In genomic region chr1:149915429-149916192, GRCh38 we compare ENCODE assay signal across 9 cellular contexts. TPM values are rescaled to one million over a fixed set of nuclear protein-coding genes. Genes with fewer than 3 reads are reported as not detected.
DNase-seq lines count a peak whose midpoint lies in the region; ATAC-seq, FAIRE-seq and TF ChIP-seq lines count a peak whose summit lies in the region.
"Had no signal": no experiment of that assay in that cellular context is flagged by ENCODE, and none has a peak within 500 bp of the region (broad histone marks: within the 10 kb centered on the region; RNA-seq: fewer than 3 reads in every experiment).

No MANE protein-coding gene starts in this region.

- ATAC-seq in activated T-cell treated with anti-CD3 and anti-CD28 coated beads, Interleukin-2, amount 50 U/mL, for 4 hours, result no peak
- ATAC-seq in WTC11 (no peak), thoracic aorta (ENCODE audit: insufficient number of reproducible peaks, low FRiP score, low read depth) (no peak)

- in situ Hi-C loops in GM13977 (cut with MboI; ENCODE audit: low pct_unique_long_range_greater_than_20kb, low sequenced_read_pairs, unreplicated experiment), result no loop called here

- peaks cover 3% of the 10 kb centered on the region for H3K27me3 Mint-ChIP-seq in activated T-cell treated with anti-CD3 and anti-CD28 coated beads, Interleukin-2, amount 50 U/mL, for 4 hours (ENCODE audit: low read depth)
- no peaks in the 10 kb centered on the region for H3K27me3 Mint-ChIP-seq in WTC11 (ENCODE audit: low read depth)

- POLR2A ChIA-PET in WTC11 (lab: Charles Lee), result interaction anchor here (0.8 to 1.8 kb wide), 4 partner anchors 22 to 70 kb away, joined by 3 to 16 read pairs (median 4); a partner anchor contains a TSS

- H3K36me3 Mint-ChIP-seq in activated T-cell treated with anti-CD3 and anti-CD28 coated beads, Interleukin-2, amount 50 U/mL, for 4 hours (ENCODE audit: insufficient read depth), result no peaks in the 10 kb centered on the region
- peaks cover 15% of the 10 kb centered on the region for H3K36me3 Mint-ChIP-seq in WTC11

- no peaks in the 10 kb centered on the region for H3K9me3 ChIP-seq in iPS-15b (ENCODE audit: control insufficient read depth, insufficient read depth, low read length)
- H3K9me3 ChIP-seq in thoracic aorta, result no peaks in the 10 kb centered on the region
- H3K9me3 ChIP-seq in kidney (ENCODE audit: control insufficient read depth in 1 of 2, low read length in 2 of 2), result no peaks in the 10 kb centered on the region
- no peaks in the 10 kb centered on the region for H3K9me3 ChIP-seq in vagina

- H3K4me1 ChIP-seq in iPS-15b (ENCODE audit: control insufficient read depth, insufficient read depth, low read length), result peaks cover 6% of the 10 kb centered on the region
- peaks cover 7 to 27% of the 10 kb centered on the region in 2 donors for H3K4me1 ChIP-seq in thoracic aorta (ENCODE audit: control insufficient read depth in 1 of 2, low read depth in 2 of 2)
- H3K4me1 ChIP-seq in kidney (ENCODE audit: control insufficient read depth in 1 of 2, insufficient read depth in 1 of 2, low read depth in 1 of 2, low read length in 2 of 2), result peaks cover 6 to 7% of the 10 kb centered on the region in 2 donors
- H3K4me1 ChIP-seq in vagina, result peaks cover 27% of the 10 kb centered on the region

- H3K36me3 ChIP-seq in iPS-15b (ENCODE audit: control insufficient read depth, insufficient read depth, low read length), result peaks cover 7% of the 10 kb centered on the region
- peaks cover 13% of the 10 kb centered on the region for H3K36me3 ChIP-seq in thoracic aorta
- no peaks in the 10 kb centered on the region for H3K36me3 ChIP-seq in kidney (ENCODE audit: control insufficient read depth in 1 of 2, insufficient read depth in 2 of 2, low read length in 2 of 2)
- no peaks in the 10 kb centered on the region for H3K36me3 ChIP-seq in vagina

- no peaks in the 10 kb centered on the region for H3K9me3 Mint-ChIP-seq in activated T-cell treated with anti-CD3 and anti-CD28 coated beads, Interleukin-2, amount 50 U/mL, for 4 hours
- no peaks in the 10 kb centered on the region for H3K9me3 Mint-ChIP-seq in WTC11
- H3K9me3 Mint-ChIP-seq: stimulated activated naive B cell treated with anti-CD40 and anti-IgM and Interleukin-4, amounts not matched to agents 10 μg/mL and 1 μg/mL and 100 μg/mL, for 72 hours had no signal

- peak overlapping the region; percentile 73 for H3K4me3 ChIP-seq in iPS-15b (ENCODE audit: low read depth, low read length)
- peak overlapping the region; percentile 93 for H3K4me3 ChIP-seq in thoracic aorta
- H3K4me3 ChIP-seq in kidney (ENCODE audit: low read length in 2 of 2), result no peak overlapping the region
- H3K4me3 ChIP-seq in vagina, result no peak overlapping the region

- H3K4me1 Mint-ChIP-seq in activated T-cell treated with anti-CD3 and anti-CD28 coated beads, Interleukin-2, amount 50 U/mL, for 4 hours (ENCODE audit: low read depth), result peaks cover 29% of the 10 kb centered on the region
- peaks cover 23% of the 10 kb centered on the region for H3K4me1 Mint-ChIP-seq in WTC11

- peak overlapping the region; percentile 63 to 77 for H3K27ac ChIP-seq in thoracic aorta
- H3K27ac ChIP-seq in kidney (ENCODE audit: low read depth in 2 of 2, low read length in 2 of 2), result no peak overlapping the region
- H3K27ac ChIP-seq in vagina, result no peak overlapping the region

- DNase-seq in activated T-cell treated with anti-CD3 and anti-CD28 coated beads, Interleukin-2, amount 50 U/mL, for 4 hours, result no peak
- no peak for DNase-seq in activated T-cell treated with anti-CD3 and anti-CD28 coated beads for 4 hours
- DNase-seq in WTC11 (ENCODE audit: low spot score), result no peak
- DNase-seq in thoracic aorta (ENCODE audit: low spot score), result no peak
- DNase-seq in kidney, result no peak
- DNase-seq in GM13977 (ENCODE audit: low spot score), result no peak
- no peak for DNase-seq in vagina (ENCODE audit: extremely low spot score in 2 of 2)
- DNase-seq: stimulated activated naive B cell treated with anti-CD40 and anti-IgM and Interleukin-4, amounts not matched to agents 10 μg/mL and 1 μg/mL and 100 μg/mL, for 72 hours had no signal

- TF ChIP-seq CTCF in WTC11 (IDR thresholded peaks at IDR 0.05) (no peak), thoracic aorta (IDR thresholded peaks at IDR 0.05) (no peak), kidney (IDR thresholded peaks at IDR 0.05; ENCODE audit: borderline replicate concordance, extremely low read depth, insufficient read depth) (no peak), GM13977 (IDR thresholded peaks at IDR 0.05; ENCODE audit: extremely low read depth, insufficient read depth, missing control alignments) (no peak), vagina (IDR thresholded peaks at IDR 0.05) (no peak)

- H3K9ac ChIP-seq in iPS-15b (ENCODE audit: low read depth, low read length) (no peak overlapping the region), kidney (ENCODE audit: low read length in 2 of 2) (no peak overlapping the region)

- no peak overlapping the region for H3K27ac Mint-ChIP-seq in WTC11
- H3K27ac Mint-ChIP-seq: stimulated activated naive B cell treated with anti-CD40 and anti-IgM and Interleukin-4, amounts not matched to agents 10 μg/mL and 1 μg/mL and 100 μg/mL, for 72 hours had no signal

- intact Hi-C loops in kidney (cut with DNase I) (no loop called here), vagina (cut with DNase I) (no loop called here)

- H3K27me3 ChIP-seq in iPS-15b (ENCODE audit: control insufficient read depth, insufficient read depth, low read length) (no peaks in the 10 kb centered on the region), thoracic aorta (replicated peaks; ENCODE audit: insufficient read depth) (no peaks in the 10 kb centered on the region), vagina (no peaks in the 10 kb centered on the region)

- CTCF ChIA-PET in WTC11 (lab: Charles Lee), result interaction anchor here (0.8 kb wide), 1 partner anchor 27 kb away, joined by 3 read pairs; no protein-coding TSS in a partner anchor

- peak overlapping the region; percentile 84 for H3K4me3 Mint-ChIP-seq in activated T-cell treated with anti-CD3 and anti-CD28 coated beads, Interleukin-2, amount 50 U/mL, for 4 hours
- peak overlapping the region; percentile 91 for H3K4me3 Mint-ChIP-seq in WTC11

- no peak for FAIRE-seq in kidney (lab: Jason Lieb, UNC)

- TF ChIP-seq POLR2A in vagina (IDR thresholded peaks at IDR 0.05), result no peak

TF ChIP-seq in WTC11, 78 proteins besides CTCF, POLR2A, EP300 and RAD21 (continues in another document):
- TF ChIP-seq NFYB (CRISPR knock-in tag; conservative IDR thresholded peaks at IDR 0.05; ENCODE audit: low read depth) (no peak), RORB (CRISPR knock-in tag; IDR thresholded peaks at IDR 0.05) (no peak), ATF1 (CRISPR knock-in tag; IDR thresholded peaks at IDR 0.05) (no peak), OVOL2 (CRISPR knock-in tag; IDR thresholded peaks at IDR 0.05; ENCODE audit: borderline replicate concordance) (no peak), CREM (CRISPR knock-in tag; IDR thresholded peaks at IDR 0.05) (no peak), USF2 (CRISPR knock-in tag; IDR thresholded peaks at IDR 0.05) (no peak), NFATC4 (CRISPR knock-in tag; IDR thresholded peaks at IDR 0.05) (no peak), IRF2 (CRISPR knock-in tag; IDR thresholded peaks at IDR 0.05; ENCODE audit: borderline replicate concordance, low read depth) (no peak)

RNA-seq across cellular contexts. Expression of gene SV2A, which starts 2.0 kb away (rescaled TPM):
- total RNA-seq in activated T-cell treated with anti-CD3 and anti-CD28 coated beads, Interleukin-2, amount 50 U/mL, for 4 hours, result 1 to 10 TPM; 4.8 to 5.4 (median 5.0) TPM
- total RNA-seq in WTC11 (2021) (36.5 to 47.1 TPM (median 38.3 TPM) in 3 replicates), thoracic aorta (10 to 100 TPM; 22.7 to 24.3 TPM), kidney (4.5 TPM), vagina (7.6 TPM)
- 2.0 TPM for polyA plus RNA-seq in kidney (ENCODE audit: insufficient read depth, low read depth, low replicate concordance)

RNA-seq across cellular contexts. Expression of gene SF3B4, which starts 12.0 kb away (rescaled TPM):
- 100 to 1,000 TPM; 129 to 135 (median 130) TPM for total RNA-seq in activated T-cell treated with anti-CD3 and anti-CD28 coated beads, Interleukin-2, amount 50 U/mL, for 4 hours
- total RNA-seq in WTC11 (2021), result 83.0 to 90.1 TPM (median 84.7 TPM) in 3 replicates
- 10 to 100 TPM; 14.5 to 15.4 TPM for total RNA-seq in thoracic aorta
- 55.0 TPM for total RNA-seq in kidney
- 40.6 TPM for polyA plus RNA-seq in kidney (ENCODE audit: insufficient read depth, low read depth, low replicate concordance)
- 21.6 TPM for total RNA-seq in vagina

RNA-seq across cellular contexts. Expression of gene BOLA1, which starts 16.2 kb away (rescaled TPM):
- total RNA-seq in activated T-cell treated with anti-CD3 and anti-CD28 coated beads, Interleukin-2, amount 50 U/mL, for 4 hours, result 10 to 100 TPM; 15.7 to 18.9 (median 17.9) TPM
- total RNA-seq in WTC11 (2021) (15.3 to 19.5 TPM (median 15.4 TPM) in 3 replicates), thoracic aorta (10 to 100 TPM; 25.7 to 46.0 TPM), kidney (14.3 TPM), vagina (43.0 TPM)
- polyA plus RNA-seq in kidney (ENCODE audit: insufficient read depth, low read depth, low replicate concordance), result 44.0 TPM

RNA-seq across cellular contexts. Expression of gene MTMR11, which starts 21.1 kb away (rescaled TPM):
- 1 to 10 TPM; 1.3 to 2.5 (median 2.0) TPM for total RNA-seq in activated T-cell treated with anti-CD3 and anti-CD28 coated beads, Interleukin-2, amount 50 U/mL, for 4 hours
- total RNA-seq in WTC11 (2021) (7.1 to 7.8 TPM (median 7.5 TPM) in 3 replicates), thoracic aorta (10 to 100 TPM; 50.8 to 53.7 TPM), kidney (24.7 TPM), vagina (16.9 TPM)
- 21.6 TPM for polyA plus RNA-seq in kidney (ENCODE audit: insufficient read depth, low read depth, low replicate concordance)

Comparison
In these comparisons a context has a peak if more than half of its experiments do, and no peak if none do; other contexts are left out.
1. H3K4me3 ChIP-seq: peak in iPS-15b (single experiment) and thoracic aorta (single experiment); none in kidney (0 of 2) and vagina (0 of 2).
2. H3K27ac ChIP-seq: peak in thoracic aorta (2 of 2); none in kidney (0 of 2) and vagina (single experiment).